19 cellular contexts compared by ENCODE assay signal in genomic region chr1:178504286-178504685, GRCh38. TPM values are rescaled to one million over a fixed set of nuclear protein-coding genes. Genes with fewer than 3 reads are reported as not detected.
DNase-seq lines count a peak whose midpoint lies in the region; ATAC-seq and TF ChIP-seq lines count a peak whose summit lies in the region.
"Had no signal": no experiment of that assay in that cellular context is flagged by ENCODE, and none has a peak within 500 bp of the region (broad histone marks: within the 10 kb centered on the region; RNA-seq: fewer than 3 reads in every experiment).

No MANE protein-coding gene starts in this region.

- H3K4me3 Mint-ChIP-seq in H9 (no peak overlapping the region), endodermal cell (no peak overlapping the region), neural crest cell (no peak overlapping the region), type B pancreatic cell (no peak overlapping the region)
- H3K4me3 Mint-ChIP-seq: B cell; CD4-positive, CD25-positive, alpha-beta regulatory T cell; CD8-positive, alpha-beta T cell had no signal

- peaks cover 6 to 13% of the 10 kb centered on the region in 2 experiments for H3K4me1 Mint-ChIP-seq in H9
- peaks cover 16% of the 10 kb centered on the region for H3K4me1 Mint-ChIP-seq in endodermal cell
- peaks cover 7% of the 10 kb centered on the region for H3K4me1 Mint-ChIP-seq in neural crest cell
- peaks cover 4% of the 10 kb centered on the region for H3K4me1 Mint-ChIP-seq in type B pancreatic cell (ENCODE audit: unreplicated experiment)
- H3K4me1 Mint-ChIP-seq: B cell; CD4-positive, CD25-positive, alpha-beta regulatory T cell had no signal

- H4K20me1 ChIP-seq in H9 (ENCODE audit: control insufficient read depth, insufficient read depth, insufficient read length) = no peaks in the 10 kb centered on the region
- H4K20me1 ChIP-seq: BLaER1 had no signal

- WGBS in H9 (ENCODE audit: extremely low coverage, insufficient read length, low lambda C conversion rate) = no CpG with 5 or more reads among the region's 4 CpGs
- 93 to 96% methylated on average over 4 of the region's 4 CpGs for WGBS in endodermal cell (ENCODE audit: insufficient coverage in 1 of 2, insufficient read length in 1 of 2), 2 experiments

- no peak overlapping the region for H3K14ac ChIP-seq in H9 (ENCODE audit: insufficient read depth, low read length)

- H3K4me1 ChIP-seq in H9 (ENCODE audit: insufficient read depth, low read length) = no peaks in the 10 kb centered on the region
- H3K4me1 ChIP-seq in endodermal cell (ENCODE audit: control insufficient read depth, insufficient read depth, low read length) = peaks cover 5% of the 10 kb centered on the region
- H3K4me1 ChIP-seq in A673 (ENCODE audit: insufficient read depth, low read length, poor library complexity, severe bottlenecking) = no peaks in the 10 kb centered on the region

- no peak overlapping the region for H2AK5ac ChIP-seq in H9 (ENCODE audit: insufficient read length, low read length)

- no peak overlapping the region for H2BK120ac ChIP-seq in H9 (ENCODE audit: low read depth, low read length, poor library complexity, severe bottlenecking)

- no peak overlapping the region for H2BK15ac ChIP-seq in H9 (ENCODE audit: low read depth, low read length)

- H3K9ac ChIP-seq in H9 (ENCODE audit: extremely low read depth, insufficient read length, low read length) = no peak overlapping the region
- H3K9ac ChIP-seq in endodermal cell (ENCODE audit: extremely low read depth, low read length, poor library complexity, severe bottlenecking) = no peak overlapping the region
- H3K9ac ChIP-seq: BLaER1 had no signal

- BruUV-seq in A673 (replicated peaks; lab: Mats Ljungman, UMichigan) = no TSS peak

- no peaks in the 10 kb centered on the region for H3K79me1 ChIP-seq in H9 (ENCODE audit: insufficient read depth, low read depth, low read length, poor library complexity, severe bottlenecking)

- H3K4ac ChIP-seq in H9 (ENCODE audit: low read depth, low read length) = no peak overlapping the region

- no peak overlapping the region for H2BK20ac ChIP-seq in H9 (ENCODE audit: low read depth, low read length, poor library complexity, severe bottlenecking)

- H3K36me3 ChIP-seq in endodermal cell (ENCODE audit: control insufficient read depth, insufficient read depth, low read length) = no peaks in the 10 kb centered on the region
- no peaks in the 10 kb centered on the region for H3K36me3 ChIP-seq in A673 (ENCODE audit: insufficient read depth, low read length, poor library complexity, severe bottlenecking)
- H3K36me3 ChIP-seq: BLaER1 had no signal

- CTCF ChIA-PET in A673 (lab: Charles Lee) = interaction anchor here (1.4 kb wide), 1 partner anchor 194 kb away, joined by 5 read pairs; no protein-coding TSS in a partner anchor

- POLR2A ChIA-PET in A673 (lab: Charles Lee; ENCODE audit: low non-redundant PET) = no interaction called here

- H2BK5ac ChIP-seq in H9 (ENCODE audit: insufficient read length, low read length) = no peak overlapping the region

- DNase-seq in H9 = no peak
- DNase-seq in endodermal cell = peak; percentile 34
- no peak for DNase-seq in neural crest cell (ENCODE audit: low read depth, low spot score)
- peak; percentile 22 for DNase-seq in sciatic nerve (ENCODE audit: low spot score)
- no peak for DNase-seq in type B pancreatic cell (ENCODE audit: extremely low spot score, unreplicated experiment)
- DNase-seq in SKM-1 (lab: John Stamatoyannopoulos, UW; ENCODE audit: unreplicated experiment) = no peak
- no peak for DNase-seq in A673 (ENCODE audit: low spot score)
- DNase-seq: Caco-2; CD4-positive, CD25-positive, alpha-beta regulatory T cell; CD8-positive, alpha-beta T cell; DMS153; DND-41; GOT3; HCEC 1CT had no signal

- H3K18ac ChIP-seq in H9 (ENCODE audit: insufficient read length, low read depth, low read length) = no peak overlapping the region

- peak overlapping the region in 2 of 3 experiments; percentile 43 to 85; a peak in 2 of 7 replicates for H3K27ac Mint-ChIP-seq in H9
- no peak overlapping the region for H3K27ac Mint-ChIP-seq in endodermal cell
- peak overlapping the region; percentile 57 for H3K27ac Mint-ChIP-seq in neural crest cell (ENCODE audit: unreplicated experiment)
- H3K27ac Mint-ChIP-seq in type B pancreatic cell = no peak overlapping the region
- H3K27ac Mint-ChIP-seq: B cell; CD4-positive, CD25-positive, alpha-beta regulatory T cell; CD8-positive, alpha-beta T cell had no signal

- H3K23ac ChIP-seq in H9 (ENCODE audit: insufficient read length, low read depth, low read length) = no peak overlapping the region

- TF ChIP-seq CTCF in H9 (conservative IDR thresholded peaks at IDR 0.05) (no peak), endodermal cell (conservative IDR thresholded peaks at IDR 0.05) (no peak), neural crest cell (conservative IDR thresholded peaks at IDR 0.05) (no peak), type B pancreatic cell (conservative IDR thresholded peaks at IDR 0.05) (no peak), A673 (conservative IDR thresholded peaks at IDR 0.05; ENCODE audit: low read depth, low read length) (no peak)

- no peak overlapping the region for H3K4me2 ChIP-seq in H9 (ENCODE audit: insufficient read depth, insufficient read length, low read length)
- H3K4me2 ChIP-seq: BLaER1 had no signal

- no peak overlapping the region for H4K5ac ChIP-seq in H9 (ENCODE audit: insufficient read length, low read depth, low read length)

- no peaks in the 10 kb centered on the region for H3K79me2 ChIP-seq in H9 (ENCODE audit: insufficient read depth, low read length)

- no peak overlapping the region for H3K56ac ChIP-seq in H9 (ENCODE audit: insufficient read length, low read depth, low read length)

- H3K9me3 ChIP-seq in H9 (ENCODE audit: control insufficient read depth, low read depth, low read length) = no peaks in the 10 kb centered on the region
- no peaks in the 10 kb centered on the region for H3K9me3 ChIP-seq in endodermal cell (ENCODE audit: control insufficient read depth, low read length)
- no peaks in the 10 kb centered on the region for H3K9me3 ChIP-seq in A673 (ENCODE audit: low read depth, low read length, poor library complexity, severe bottlenecking)
- H3K9me3 ChIP-seq: BLaER1, Caco-2 had no signal

- H3K9me3 Mint-ChIP-seq in H9 (no peaks in the 10 kb centered on the region), endodermal cell (no peaks in the 10 kb centered on the region), neural crest cell (no peaks in the 10 kb centered on the region), type B pancreatic cell (no peaks in the 10 kb centered on the region)
- H3K9me3 Mint-ChIP-seq: CD4-positive, CD25-positive, alpha-beta regulatory T cell; CD8-positive, alpha-beta T cell had no signal

- no peak overlapping the region for H2AFZ ChIP-seq in H9 (ENCODE audit: low read length)

- intact Hi-C loops in sciatic nerve (cut with DNase I) (loop anchor here (5.0 kb wide), 1 partner anchor 192 kb away; no protein-coding TSS in a partner anchor), A673 (cut with micrococcal nuclease; ENCODE audit: unreplicated experiment) (loop anchor here (5.0 kb wide), 1 partner anchor 202 kb away; no protein-coding TSS in a partner anchor)

- no peaks in the 10 kb centered on the region for H3K27me3 ChIP-seq in H9 (ENCODE audit: insufficient read depth, low read length)
- H3K27me3 ChIP-seq in endodermal cell (ENCODE audit: control insufficient read depth, insufficient read depth, low read length, poor library complexity, severe bottlenecking) = peaks cover 56% of the 10 kb centered on the region
- H3K27me3 ChIP-seq in A673 (replicated peaks; ENCODE audit: insufficient read depth, low read depth, low read length, poor library complexity) = no peaks in the 10 kb centered on the region
- H3K27me3 ChIP-seq: BLaER1 had no signal

- H3K36me3 Mint-ChIP-seq in H9 (ENCODE audit: insufficient read depth in 1 of 3, low read depth in 3 of 3) (no peaks in the 10 kb centered on the region), endodermal cell (ENCODE audit: low read depth) (no peaks in the 10 kb centered on the region), neural crest cell (ENCODE audit: low read depth) (no peaks in the 10 kb centered on the region), type B pancreatic cell (no peaks in the 10 kb centered on the region)
- H3K36me3 Mint-ChIP-seq: CD4-positive, CD25-positive, alpha-beta regulatory T cell; CD8-positive, alpha-beta T cell had no signal

- H3K4me3 ChIP-seq in endodermal cell (ENCODE audit: low read length) (no peak overlapping the region), A673 (ENCODE audit: low read depth, low read length, poor library complexity, severe bottlenecking) (no peak overlapping the region)
- H3K4me3 ChIP-seq: BLaER1 had no signal

- H3T11ph ChIP-seq in H9 (ENCODE audit: low read length) = no peak overlapping the region

- no peak overlapping the region for H2BK12ac ChIP-seq in H9 (ENCODE audit: insufficient read length, low read depth, low read length)

- H3K27ac ChIP-seq in H9 (ENCODE audit: insufficient read length, low read depth, low read length) (no peak overlapping the region), endodermal cell (ENCODE audit: low read depth, low read length) (no peak overlapping the region), A673 (ENCODE audit: low read depth, low read length, poor library complexity, severe bottlenecking) (no peak overlapping the region)
- H3K27ac ChIP-seq: BLaER1, C4-2B had no signal

- H3K27me3 Mint-ChIP-seq in H9 (ENCODE audit: low read depth) = peaks cover 2% of the 10 kb centered on the region
- peaks cover 45% of the 10 kb centered on the region for H3K27me3 Mint-ChIP-seq in endodermal cell (ENCODE audit: insufficient read depth)
- H3K27me3 Mint-ChIP-seq in neural crest cell (ENCODE audit: low read depth) = no peaks in the 10 kb centered on the region
- no peaks in the 10 kb centered on the region for H3K27me3 Mint-ChIP-seq in type B pancreatic cell
- H3K27me3 Mint-ChIP-seq: CD4-positive, CD25-positive, alpha-beta regulatory T cell had no signal

- no peak for ATAC-seq in sciatic nerve
- ATAC-seq: CD8-positive, alpha-beta T cell had no signal

- no peak overlapping the region for H4K8ac ChIP-seq in H9 (replicated peaks; ENCODE audit: insufficient read length, low read depth, low read length)

- no peaks in the 10 kb centered on the region for H3K23me2 ChIP-seq in H9 (ENCODE audit: insufficient read length, low read depth, low read length, poor library complexity, severe bottlenecking)

- no peak overlapping the region for H4K91ac ChIP-seq in H9 (ENCODE audit: insufficient read length, low read depth, low read length)

RNA-seq across cellular contexts. Expression of gene CLEC20A, which starts 7.5 kb away (rescaled TPM):
- total RNA-seq in H9 (2021) = not detected in 2 replicates
- 1 to 10 TPM in 1 of 2 donors, under 1 TPM in 1; 0.33 to 1.5 TPM for total RNA-seq in endodermal cell
- not detected for polyA plus RNA-seq in endodermal cell (2013, experiment 1 of 2)
- not detected for polyA plus RNA-seq in endodermal cell (2013, experiment 2 of 2)
- not detected in 2 replicates for total RNA-seq in neural crest cell
- 3.2 TPM for total RNA-seq in sciatic nerve
- not detected in 2 replicates for total RNA-seq in type B pancreatic cell (ENCODE audit: low replicate concordance)
- not detected in 2 replicates for total RNA-seq in A673 (2021)
- total RNA-seq: A172; Caco-2; CD4-positive, CD25-positive, alpha-beta regulatory T cell; CD8-positive, alpha-beta T cell had no signal
- polyA plus RNA-seq: AG04450 had no signal

RNA-seq across cellular contexts. Expression of gene TEX35, which starts 8.6 kb away (rescaled TPM):
- not detected in 2 replicates for total RNA-seq in H9 (2021)
- not detected for total RNA-seq in endodermal cell
- polyA plus RNA-seq in endodermal cell (2013, experiment 1 of 2) = not detected
- polyA plus RNA-seq in endodermal cell (2013, experiment 2 of 2) = not detected
- total RNA-seq in neural crest cell = not detected in 2 replicates
- not detected for total RNA-seq in sciatic nerve
- total RNA-seq in type B pancreatic cell (ENCODE audit: low replicate concordance) = not detected in 2 replicates
- total RNA-seq in A673 (2021) = 0.28 TPM in 1 of 2 replicates, not detected in the other
- total RNA-seq: A172; B cell; Caco-2; CD4-positive, CD25-positive, alpha-beta regulatory T cell; CD8-positive, alpha-beta T cell had no signal
- polyA plus RNA-seq: AG04450; CD4-positive, CD25-positive, alpha-beta regulatory T cell had no signal

Comparison
In these comparisons a context has a peak if more than half of its experiments do, and no peak if none do; other contexts are left out.
1. DNase-seq: peak in endodermal cell (single experiment) and sciatic nerve (single experiment); none in H9 (single experiment), neural crest cell (single experiment), type B pancreatic cell (single experiment), SKM-1 (single experiment) and A673 (single experiment).
2. H3K27ac Mint-ChIP-seq: peak in H9 (2 of 3) and neural crest cell (single experiment); none in endodermal cell (single experiment) and type B pancreatic cell (single experiment).